15 cellular contexts compared by ENCODE assay signal in the genomic region with DNA sequence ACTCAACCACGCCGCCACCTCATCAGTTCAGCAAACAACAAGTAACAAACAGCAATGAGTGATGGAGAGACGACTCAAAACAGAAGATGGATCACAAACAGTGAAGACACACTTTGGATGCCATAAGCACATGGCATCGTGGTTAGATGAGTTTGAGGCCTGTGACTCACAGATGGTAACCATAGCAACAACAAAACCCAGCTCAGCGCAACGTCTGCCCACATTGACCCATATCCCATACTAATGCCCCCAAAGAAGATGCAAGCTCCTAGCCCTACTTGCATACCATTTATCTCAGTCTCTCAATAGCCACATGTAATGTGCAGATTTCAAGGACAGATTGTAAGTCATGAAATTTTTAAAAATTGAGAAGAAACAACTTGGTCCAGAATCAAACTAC.
"Had no signal": no experiment of that assay in that cellular context is flagged by ENCODE, and none has a peak within 500 bp of the region (broad histone marks: within the 10 kb centered on the region; RNA-seq: fewer than 3 reads in every experiment).

No MANE protein-coding gene starts in this region.

- H3K27ac ChIP-seq: body of pancreas, epithelial cell of prostate, hepatocyte, neural progenitor cell, ovary, stomach, WERI-Rb-1 had no signal

- H3K27me3 Mint-ChIP-seq: activated naive CD4-positive, alpha-beta T cell treated with anti-CD3 and anti-CD28 coated beads, Interleukin-2, amount 50 U/mL, for 24 hours; dendritic cell treated with granulocyte-macrophage colony-stimulating factor and Interleukin-4, amounts not matched to agents 40 ng/mL and 50 ng/mL, for 4 days; effector memory CD8-positive, alpha-beta T cell had no signal

- H3K36me3 Mint-ChIP-seq: activated naive CD4-positive, alpha-beta T cell treated with anti-CD3 and anti-CD28 coated beads, Interleukin-2, amount 50 U/mL, for 24 hours; neural progenitor cell had no signal

- H3K4me1 ChIP-seq: body of pancreas, neural progenitor cell, stomach had no signal

- DNase-seq: activated CD4-positive, alpha-beta T cell treated with anti-CD3 and anti-CD28 coated beads for 4 hours; activated T-cell treated with anti-CD3 and anti-CD28 coated beads for 4 hours; body of pancreas; cerebellar nuclear complex; effector memory CD8-positive, alpha-beta T cell; kidney; ovary; stimulated activated CD4-positive, alpha-beta T cell treated with anti-CD3 and anti-CD28 coated beads, Interleukin-4, amount 100 ng/mL, for 1 hour; stomach; WERI-Rb-1 had no signal

- H3K4me1 Mint-ChIP-seq: activated naive CD4-positive, alpha-beta T cell treated with anti-CD3 and anti-CD28 coated beads, Interleukin-2, amount 50 U/mL, for 24 hours; neural progenitor cell had no signal

- H3K4me3 ChIP-seq: body of pancreas, hepatocyte, neural progenitor cell, ovary, stomach had no signal

- H3K9me3 Mint-ChIP-seq: neural progenitor cell had no signal

- H3K36me3 ChIP-seq: neural progenitor cell, ovary, stomach, WERI-Rb-1 had no signal

- ATAC-seq: body of pancreas; effector memory CD8-positive, alpha-beta T cell had no signal

- H3K27ac Mint-ChIP-seq: activated naive CD4-positive, alpha-beta T cell treated with anti-CD3 and anti-CD28 coated beads, Interleukin-2, amount 50 U/mL, for 24 hours; dendritic cell treated with granulocyte-macrophage colony-stimulating factor and Interleukin-4, amounts not matched to agents 40 ng/mL and 50 ng/mL, for 4 days; effector memory CD8-positive, alpha-beta T cell; neural progenitor cell had no signal

- H3K4me3 Mint-ChIP-seq: activated naive CD4-positive, alpha-beta T cell treated with anti-CD3 and anti-CD28 coated beads, Interleukin-2, amount 50 U/mL, for 24 hours; dendritic cell treated with granulocyte-macrophage colony-stimulating factor and Interleukin-4, amounts not matched to agents 40 ng/mL and 50 ng/mL, for 4 days; effector memory CD8-positive, alpha-beta T cell; neural progenitor cell had no signal

- H3K9me3 ChIP-seq: body of pancreas, ovary had no signal

- H3K27me3 ChIP-seq: body of pancreas, hepatocyte, ovary, stomach had no signal
